22 cellular contexts compared by ENCODE assay signal in the genomic region with DNA sequence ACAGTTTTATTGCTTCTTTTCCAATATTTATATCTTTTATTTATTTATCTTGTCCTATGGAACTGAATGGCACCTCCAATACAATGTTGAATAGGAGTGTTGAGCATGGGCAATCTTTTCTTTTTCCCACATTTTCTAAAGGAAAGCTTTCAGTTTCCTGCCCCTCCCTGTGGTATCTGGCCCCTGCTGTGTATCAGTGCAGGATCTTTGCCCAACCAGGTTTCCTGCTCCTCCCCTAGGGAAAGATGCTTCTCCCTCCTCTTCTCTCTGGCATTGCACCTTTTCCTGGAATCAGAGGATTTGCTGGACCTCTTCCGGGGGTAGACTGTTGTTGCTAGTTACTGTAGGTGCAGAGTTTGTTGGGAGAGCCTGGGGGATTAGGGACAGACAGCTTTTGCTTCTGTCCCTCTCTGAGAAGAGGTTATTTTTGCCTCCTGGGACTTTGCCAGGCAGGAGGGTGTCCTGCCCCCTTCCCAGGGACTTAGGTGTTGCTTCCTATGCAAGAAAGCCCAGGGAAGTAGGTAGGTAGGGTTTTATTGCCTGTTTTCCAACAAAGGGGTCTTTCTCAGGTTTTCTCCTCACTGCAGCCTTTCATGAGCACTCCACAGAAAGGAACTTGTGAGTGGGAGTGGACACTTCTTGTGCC.
DNase-seq lines count a peak whose midpoint lies in the region; ATAC-seq and TF ChIP-seq lines count a peak whose summit lies in the region.
"Had no signal": no experiment of that assay in that cellular context is flagged by ENCODE, and none has a peak within 500 bp of the region (broad histone marks: within the 10 kb centered on the region; RNA-seq: fewer than 3 reads in every experiment).

No MANE protein-coding gene starts in this region.

- peaks cover 2% of the 10 kb centered on the region for H3K36me3 Mint-ChIP-seq in activated naive CD4-positive, alpha-beta T cell treated with anti-CD3 and anti-CD28 coated beads, Interleukin-2, amount 10 ng/mL, durations not matched to agents 7 days and 5 days

- H3K36me3 ChIP-seq in right atrium auricular region, result no peaks in the 10 kb centered on the region
- peaks cover 0 to 2% (median 0%) of the 10 kb centered on the region in 5 donors for H3K36me3 ChIP-seq in subcutaneous abdominal adipose tissue (ENCODE audit: control insufficient read depth in 5 of 5, insufficient read depth in 5 of 5, low read length in 5 of 5)
- H3K36me3 ChIP-seq in prostate gland, result no peaks in the 10 kb centered on the region
- H3K36me3 ChIP-seq: BE2C had no signal

- peaks cover 0 to 13% of the 10 kb centered on the region in 2 donors for H3K4me1 ChIP-seq in right atrium auricular region
- H3K4me1 ChIP-seq in right cardiac atrium (ENCODE audit: control insufficient read depth, insufficient read depth, low read length), result peaks cover 4% of the 10 kb centered on the region
- H3K4me1 ChIP-seq in subcutaneous abdominal adipose tissue (ENCODE audit: control insufficient read depth in 5 of 5, insufficient read depth in 5 of 5, low read length in 5 of 5), result peaks cover 0 to 32% (median 16%) of the 10 kb centered on the region in 5 donors
- no peaks in the 10 kb centered on the region for H3K4me1 ChIP-seq in prostate gland (replicated peaks)
- H3K4me1 ChIP-seq: BE2C had no signal

- H3K4me3 Mint-ChIP-seq in activated naive CD4-positive, alpha-beta T cell treated with anti-CD3 and anti-CD28 coated beads, Interleukin-2, amount 10 ng/mL, durations not matched to agents 7 days and 5 days, result no peak overlapping the region
- H3K4me3 Mint-ChIP-seq: CD4-positive, CD25-positive, alpha-beta regulatory T cell had no signal

- H3K4me1 Mint-ChIP-seq in activated naive CD4-positive, alpha-beta T cell treated with anti-CD3 and anti-CD28 coated beads, Interleukin-2, amount 10 ng/mL, durations not matched to agents 7 days and 5 days, result no peaks in the 10 kb centered on the region

- ATAC-seq in Right ventricle myocardium superior (ENCODE audit: poor library complexity) (peak; percentile 66), right cardiac atrium (no peak)

- TF ChIP-seq POLR2A in prostate gland (IDR thresholded peaks at IDR 0.05), result no peak

- no peaks in the 10 kb centered on the region for H3K27me3 Mint-ChIP-seq in activated naive CD4-positive, alpha-beta T cell treated with anti-CD3 and anti-CD28 coated beads, Interleukin-2, amount 10 ng/mL, durations not matched to agents 7 days and 5 days
- H3K27me3 Mint-ChIP-seq: CD4-positive, CD25-positive, alpha-beta regulatory T cell had no signal

- H3K4me3 ChIP-seq in right atrium auricular region, result no peak overlapping the region
- H3K4me3 ChIP-seq in right cardiac atrium (ENCODE audit: low read length), result no peak overlapping the region
- H3K4me3 ChIP-seq in subcutaneous abdominal adipose tissue (ENCODE audit: low read depth in 1 of 5, low read length in 5 of 5), result no peak overlapping the region
- H3K4me3 ChIP-seq in prostate gland, result no peak overlapping the region
- H3K4me3 ChIP-seq: PC-9, SJSA1 had no signal

- intact Hi-C loops in Right ventricle myocardium superior (cut with DNase I), result no loop called here
- intact Hi-C loops in right cardiac atrium (cut with DNase I), result no loop called here
- intact Hi-C loops in prostate gland (cut with DNase I), result no loop called here

- H3K27ac Mint-ChIP-seq in activated naive CD4-positive, alpha-beta T cell treated with anti-CD3 and anti-CD28 coated beads, Interleukin-2, amount 10 ng/mL, durations not matched to agents 7 days and 5 days, result no peak overlapping the region

- TF ChIP-seq CTCF in right atrium auricular region (IDR thresholded peaks at IDR 0.05), result no peak
- TF ChIP-seq CTCF in prostate gland (IDR thresholded peaks at IDR 0.05), result no peak

- H3K27me3 ChIP-seq in right atrium auricular region (no peaks in the 10 kb centered on the region), right cardiac atrium (ENCODE audit: control insufficient read depth, insufficient read depth) (no peaks in the 10 kb centered on the region), subcutaneous abdominal adipose tissue (ENCODE audit: control insufficient read depth in 5 of 5, insufficient read depth in 4 of 5, low read length in 5 of 5) (no peaks in the 10 kb centered on the region), prostate gland (replicated peaks; ENCODE audit: insufficient read depth) (no peaks in the 10 kb centered on the region)
- H3K27me3 ChIP-seq: BE2C, SJSA1 had no signal

- CTCF ChIA-PET in activated naive CD4-positive, alpha-beta T cell treated with anti-CD3 and anti-CD28 coated beads, Interleukin-2, amount 10 ng/mL, durations not matched to agents 7 days and 5 days (lab: Charles Lee), result no interaction called here

- 49% methylated on average over 1 of the region's 1 CpG for WGBS in right cardiac atrium
- WGBS in prostate gland, result 92% methylated on average over 1 of the region's 1 CpG

- H3K9ac ChIP-seq in subcutaneous abdominal adipose tissue (ENCODE audit: low read length in 5 of 5), result no peak overlapping the region
- H3K9ac ChIP-seq: KMS-11 had no signal

- H3K27ac ChIP-seq in right atrium auricular region (peak overlapping the region in 1 of 2 donors; percentile 66), right cardiac atrium (ENCODE audit: low read length) (peak overlapping the region; percentile 62), subcutaneous abdominal adipose tissue (ENCODE audit: low read depth, low read length) (peak overlapping the region; percentile 77), prostate gland (no peak overlapping the region)
- H3K27ac ChIP-seq: KMS-11, PC-9, RWPE1, SJSA1 had no signal

- H3K9me3 ChIP-seq in right atrium auricular region (no peaks in the 10 kb centered on the region), right cardiac atrium (ENCODE audit: control insufficient read depth, low read length) (no peaks in the 10 kb centered on the region), subcutaneous abdominal adipose tissue (ENCODE audit: control insufficient read depth in 5 of 5, low read length in 5 of 5) (no peaks in the 10 kb centered on the region), prostate gland (no peaks in the 10 kb centered on the region)
- H3K9me3 ChIP-seq: BE2C, SJSA1 had no signal

- no peak for DNase-seq in Right ventricle myocardium superior
- no peak for DNase-seq in right atrium auricular region (ENCODE audit: low spot score)
- peak; percentile 38 for DNase-seq in NCI-H69 (lab: John Stamatoyannopoulos, UW)
- peak in 1 of 3 donors; percentile 20 for DNase-seq in right cardiac atrium
- DNase-seq in activated naive CD4-positive, alpha-beta T cell treated with anti-CD3 and anti-CD28 coated beads, Interleukin-2, amount 10 ng/mL, durations not matched to agents 7 days and 5 days, result no peak
- DNase-seq in prostate gland (ENCODE audit: low spot score), result no peak
- DNase-seq in activated CD4-positive, alpha-beta T cell treated with anti-CD3 and anti-CD28 coated beads for 1 hour, result no peak
- DNase-seq: 8988T; BE2C; CD4-positive, CD25-positive, alpha-beta regulatory T cell; COR-L47; DMS 273 treated with DMSO at 0.1 percent for 48 hours; GF-D8; MV-4-11; NCI-H1930; NCI-H226; NCI-H524 treated with DMSO at 0.1 percent for 48 hours; PC-9 had no signal

- no peaks in the 10 kb centered on the region for H3K9me3 Mint-ChIP-seq in activated naive CD4-positive, alpha-beta T cell treated with anti-CD3 and anti-CD28 coated beads, Interleukin-2, amount 10 ng/mL, durations not matched to agents 7 days and 5 days
- H3K9me3 Mint-ChIP-seq: CD4-positive, CD25-positive, alpha-beta regulatory T cell had no signal

Comparison
In these comparisons a context has a peak if more than half of its experiments do, and no peak if none do; other contexts are left out.
1. H3K27ac ChIP-seq: peak in right cardiac atrium (single experiment) and subcutaneous abdominal adipose tissue (single experiment); none in prostate gland (0 of 2).